In the genomic region with DNA sequence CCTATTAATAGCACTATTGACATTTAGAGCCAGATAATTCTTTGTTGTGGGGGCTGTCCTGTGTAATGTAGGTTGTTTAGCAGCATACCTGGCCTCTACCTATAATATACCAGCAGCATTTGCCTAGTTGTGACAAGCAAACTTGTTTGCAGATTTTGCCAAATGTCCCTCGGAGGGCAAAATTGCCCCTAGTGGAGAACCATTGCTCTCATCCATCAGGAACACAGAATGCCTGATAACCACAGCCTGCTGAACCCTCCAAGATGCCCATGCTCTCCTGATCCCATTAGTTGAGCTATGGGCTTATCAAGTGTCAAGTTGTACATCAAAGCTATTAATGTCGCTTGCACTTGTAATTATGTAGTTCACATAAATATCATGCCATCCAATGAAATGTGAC, we compare ENCODE assay signal across 19 cellular contexts. TPM values are rescaled to one million over a fixed set of nuclear protein-coding genes. Genes with fewer than 3 reads are reported as not detected.
DNase-seq lines count a peak whose midpoint lies in the region; ATAC-seq and TF ChIP-seq lines count a peak whose summit lies in the region.
"Had no signal": no experiment of that assay in that cellular context is flagged by ENCODE, and none has a peak within 500 bp of the region (broad histone marks: within the 10 kb centered on the region; RNA-seq: fewer than 3 reads in every experiment).

No MANE protein-coding gene starts in this region.

- H3K27ac ChIP-seq in AG04450 (ENCODE audit: low read depth, low read length) = no peak overlapping the region
- H3K27ac ChIP-seq in smooth muscle cell (ENCODE audit: low read depth) = no peak overlapping the region
- H3K27ac ChIP-seq: GM23248, SJSA1 had no signal

- WGBS in smooth muscle cell (ENCODE audit: low lambda C conversion rate) = 97% methylated on average over 2 of the region's 2 CpGs

- H3K4me3 Mint-ChIP-seq in WTC11 = no peak overlapping the region
- no peak overlapping the region for H3K4me3 Mint-ChIP-seq in activated naive CD4-positive, alpha-beta T cell treated with anti-CD3 and anti-CD28 coated beads for 36 hours
- H3K4me3 Mint-ChIP-seq: B cell; CD4-positive, CD25-positive, alpha-beta regulatory T cell had no signal

- DNase-seq in AG04450 (ENCODE audit: low read depth, low spot score) (no peak), WTC11 (ENCODE audit: low spot score) (no peak), fibroblast of the aortic adventitia (ENCODE audit: low read depth) (no peak), iPS-NIHi11 (ENCODE audit: low spot score) (no peak), GOT3 (lab: John Stamatoyannopoulos, UW) (no peak), smooth muscle cell (lab: John Stamatoyannopoulos, UW; ENCODE audit: unreplicated experiment) (no peak)
- no peak for DNase-seq in activated naive CD4-positive, alpha-beta T cell treated with anti-CD3 and anti-CD28 coated beads for 36 hours
- DNase-seq: CD4-positive, CD25-positive, alpha-beta regulatory T cell; EL; GF-D8; GM23248; Karpas-422; MV-4-11; NCI-H1105 treated with DMSO at 0.1 percent for 48 hours; NCI-H69 had no signal

- H3K27me3 ChIP-seq in AG04450 (ENCODE audit: control insufficient read depth, insufficient read depth, low read length) = peaks cover 9% of the 10 kb centered on the region
- H3K27me3 ChIP-seq in smooth muscle cell (ENCODE audit: low read depth) = no peaks in the 10 kb centered on the region

- H3K4me3 ChIP-seq in AG04450 (ENCODE audit: low read depth, low read length) (no peak overlapping the region), GM12875 (ENCODE audit: low read depth, low read length) (no peak overlapping the region), fibroblast of the aortic adventitia (ENCODE audit: low read depth, low read length) (no peak overlapping the region), smooth muscle cell (no peak overlapping the region)
- H3K4me3 ChIP-seq: GM12878, GM23248, SJSA1 had no signal

- H3K4me2 ChIP-seq in smooth muscle cell = no peak overlapping the region

- intact Hi-C loops in activated naive CD4-positive, alpha-beta T cell treated with anti-CD3 and anti-CD28 coated beads for 36 hours (cut with micrococcal nuclease) = no loop called here

- TF ChIP-seq CTCF in AG04450 (IDR thresholded peaks at IDR 0.05; ENCODE audit: low read depth, low read length) (peak; percentile 17; the same call in 1 of the 2 replicates), GM12875 (IDR thresholded peaks at IDR 0.05; ENCODE audit: borderline replicate concordance, insufficient read depth, low read depth, low read length) (0 out of 2 replicates have a peak, but pooled peaks have one; percentile 2), WTC11 (IDR thresholded peaks at IDR 0.05) (no peak), fibroblast of the aortic adventitia (IDR thresholded peaks at IDR 0.05; ENCODE audit: insufficient read depth, low read length) (peak; percentile 15), smooth muscle cell (IDR thresholded peaks at IDR 0.05; ENCODE audit: borderline replicate concordance, insufficient read depth, poor library complexity, severe bottlenecking) (no peak)

- POLR2A ChIA-PET in AG04450 (lab: Yijun Ruan, JAX) (no interaction called here), WTC11 (lab: Charles Lee) (no interaction called here)

- CTCF ChIA-PET in AG04450 (lab: Charles Lee) = interaction anchor here (2.2 to 5.4 kb wide), 2 partner anchors 11 to 45 kb away, joined by 5 to 32 read pairs; no protein-coding TSS in a partner anchor
- CTCF ChIA-PET in WTC11 (lab: Charles Lee) = interaction anchor here (0.9 to 2.4 kb wide), 4 partner anchors 10 to 62 kb away, joined by 4 to 11 read pairs (median 8); no protein-coding TSS in a partner anchor
- CTCF ChIA-PET in activated naive CD4-positive, alpha-beta T cell treated with anti-CD3 and anti-CD28 coated beads for 36 hours (lab: Charles Lee) = interaction anchor here (3.9 kb wide), 1 partner anchor 11 kb away, joined by 15 read pairs; no protein-coding TSS in a partner anchor

- no peaks in the 10 kb centered on the region for H4K20me1 ChIP-seq in smooth muscle cell (ENCODE audit: low read depth)

- no peak overlapping the region for H2AFZ ChIP-seq in smooth muscle cell (ENCODE audit: low read depth)
- H2AFZ ChIP-seq: GM23248 had no signal

- no peaks in the 10 kb centered on the region for H3K27me3 Mint-ChIP-seq in WTC11 (ENCODE audit: low read depth)
- H3K27me3 Mint-ChIP-seq in activated naive CD4-positive, alpha-beta T cell treated with anti-CD3 and anti-CD28 coated beads for 36 hours (ENCODE audit: low read depth) = no peaks in the 10 kb centered on the region
- H3K27me3 Mint-ChIP-seq: B cell had no signal

- peaks cover 2% of the 10 kb centered on the region; the same call in 1 of the 2 replicates for H3K36me3 Mint-ChIP-seq in WTC11
- no peaks in the 10 kb centered on the region for H3K36me3 Mint-ChIP-seq in activated naive CD4-positive, alpha-beta T cell treated with anti-CD3 and anti-CD28 coated beads for 36 hours (ENCODE audit: low read depth)
- H3K36me3 Mint-ChIP-seq: CD4-positive, CD25-positive, alpha-beta regulatory T cell had no signal

- peaks cover 3% of the 10 kb centered on the region; the same call in 1 of the 2 replicates for H3K9me3 Mint-ChIP-seq in WTC11
- H3K9me3 Mint-ChIP-seq in activated naive CD4-positive, alpha-beta T cell treated with anti-CD3 and anti-CD28 coated beads for 36 hours = no peaks in the 10 kb centered on the region
- H3K9me3 Mint-ChIP-seq: CD4-positive, CD25-positive, alpha-beta regulatory T cell had no signal

- no peaks in the 10 kb centered on the region for H3K36me3 ChIP-seq in smooth muscle cell (ENCODE audit: low read depth)
- H3K36me3 ChIP-seq: SJSA1 had no signal

- H3K4me1 ChIP-seq in smooth muscle cell (ENCODE audit: low read depth) = no peaks in the 10 kb centered on the region
- H3K4me1 ChIP-seq: SJSA1 had no signal

- H3K27ac Mint-ChIP-seq in WTC11 = no peak overlapping the region
- H3K27ac Mint-ChIP-seq in activated naive CD4-positive, alpha-beta T cell treated with anti-CD3 and anti-CD28 coated beads for 36 hours = no peak overlapping the region
- H3K27ac Mint-ChIP-seq: B cell; CD4-positive, CD25-positive, alpha-beta regulatory T cell had no signal

- peak; percentile 65 for ATAC-seq in WTC11
- ATAC-seq: GM12878 had no signal

- H3K9me3 ChIP-seq in AG04450 (ENCODE audit: control insufficient read depth, insufficient read depth, low read length) = no peaks in the 10 kb centered on the region
- no peaks in the 10 kb centered on the region for H3K9me3 ChIP-seq in smooth muscle cell (replicated peaks; ENCODE audit: low read depth)
- H3K9me3 ChIP-seq: SJSA1 had no signal

- peaks cover 34% of the 10 kb centered on the region for H3K4me1 Mint-ChIP-seq in WTC11
- no peaks in the 10 kb centered on the region for H3K4me1 Mint-ChIP-seq in activated naive CD4-positive, alpha-beta T cell treated with anti-CD3 and anti-CD28 coated beads for 36 hours (ENCODE audit: low read depth)
- H3K4me1 Mint-ChIP-seq: B cell; CD4-positive, CD25-positive, alpha-beta regulatory T cell had no signal

- no peaks in the 10 kb centered on the region for H3K79me2 ChIP-seq in smooth muscle cell (ENCODE audit: low read depth)

- no peak overlapping the region for H3K9ac ChIP-seq in smooth muscle cell (ENCODE audit: low read depth)
- H3K9ac ChIP-seq: GM23248 had no signal

- no peaks in the 10 kb centered on the region for H3F3A ChIP-seq in smooth muscle cell (ENCODE audit: low read depth)

TF ChIP-seq in WTC11, 78 proteins besides CTCF, POLR2A, EP300 and RAD21 (continues in another document):
- TF ChIP-seq JAZF1 (CRISPR knock-in tag; IDR thresholded peaks at IDR 0.05) (no peak), IRF1 (CRISPR knock-in tag; IDR thresholded peaks at IDR 0.05) (no peak), ZNF138 (CRISPR knock-in tag; conservative IDR thresholded peaks at IDR 0.05) (no peak), RORB (CRISPR knock-in tag; IDR thresholded peaks at IDR 0.05) (no peak), NR3C1 (CRISPR knock-in tag; conservative IDR thresholded peaks at IDR 0.05; ENCODE audit: low read depth) (no peak), OVOL2 (CRISPR knock-in tag; IDR thresholded peaks at IDR 0.05; ENCODE audit: borderline replicate concordance) (no peak), NFE2L1 (CRISPR knock-in tag; IDR thresholded peaks at IDR 0.05) (no peak), HMGXB4 (CRISPR knock-in tag; IDR thresholded peaks at IDR 0.05) (no peak)
- TF ChIP-seq, protein P1, sequence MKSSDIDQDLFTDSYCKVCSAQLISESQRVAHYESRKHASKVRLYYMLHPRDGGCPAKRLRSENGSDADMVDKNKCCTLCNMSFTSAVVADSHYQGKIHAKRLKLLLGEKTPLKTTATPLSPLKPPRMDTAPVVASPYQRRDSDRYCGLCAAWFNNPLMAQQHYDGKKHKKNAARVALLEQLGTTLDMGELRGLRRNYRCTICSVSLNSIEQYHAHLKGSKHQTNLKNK (CRISPR knock-in tag; IDR thresholded peaks at IDR 0.05) = no peak

RNA-seq across cellular contexts. Expression of gene KBTBD8, which starts 15.0 kb away (rescaled TPM):
- polyA plus RNA-seq in AG04450 (2011; rRNA removed) (1.9 and 2.0 TPM in 2 replicates), smooth muscle cell (0.40 and 1.1 TPM in 2 replicates)
- polyA minus RNA-seq in AG04450 (2011; rRNA and poly(A)+ RNA removed) = 1.4 and 5.3 TPM in 2 replicates
- total RNA-seq in WTC11 (2021) (14.5 to 15.7 TPM (median 15.0 TPM) in 3 replicates), fibroblast of the aortic adventitia (ENCODE audit: low replicate concordance) (1.1 and 9.8 TPM in 2 replicates), smooth muscle cell (1.1 and 1.7 TPM in 2 replicates)
- total RNA-seq in activated naive CD4-positive, alpha-beta T cell treated with anti-CD3 and anti-CD28 coated beads for 36 hours = 1 to 10 TPM; 6.8 to 7.4 TPM

Comparison
In these comparisons a context has a peak if more than half of its experiments do, and no peak if none do; other contexts are left out.
1. CTCF ChIP-seq: peak in AG04450 (single experiment), GM12875 (single experiment) and fibroblast of the aortic adventitia (single experiment); none in WTC11 (single experiment) and smooth muscle cell (single experiment).